ENCODE assay signal across 14 cellular contexts in the genomic region with DNA sequence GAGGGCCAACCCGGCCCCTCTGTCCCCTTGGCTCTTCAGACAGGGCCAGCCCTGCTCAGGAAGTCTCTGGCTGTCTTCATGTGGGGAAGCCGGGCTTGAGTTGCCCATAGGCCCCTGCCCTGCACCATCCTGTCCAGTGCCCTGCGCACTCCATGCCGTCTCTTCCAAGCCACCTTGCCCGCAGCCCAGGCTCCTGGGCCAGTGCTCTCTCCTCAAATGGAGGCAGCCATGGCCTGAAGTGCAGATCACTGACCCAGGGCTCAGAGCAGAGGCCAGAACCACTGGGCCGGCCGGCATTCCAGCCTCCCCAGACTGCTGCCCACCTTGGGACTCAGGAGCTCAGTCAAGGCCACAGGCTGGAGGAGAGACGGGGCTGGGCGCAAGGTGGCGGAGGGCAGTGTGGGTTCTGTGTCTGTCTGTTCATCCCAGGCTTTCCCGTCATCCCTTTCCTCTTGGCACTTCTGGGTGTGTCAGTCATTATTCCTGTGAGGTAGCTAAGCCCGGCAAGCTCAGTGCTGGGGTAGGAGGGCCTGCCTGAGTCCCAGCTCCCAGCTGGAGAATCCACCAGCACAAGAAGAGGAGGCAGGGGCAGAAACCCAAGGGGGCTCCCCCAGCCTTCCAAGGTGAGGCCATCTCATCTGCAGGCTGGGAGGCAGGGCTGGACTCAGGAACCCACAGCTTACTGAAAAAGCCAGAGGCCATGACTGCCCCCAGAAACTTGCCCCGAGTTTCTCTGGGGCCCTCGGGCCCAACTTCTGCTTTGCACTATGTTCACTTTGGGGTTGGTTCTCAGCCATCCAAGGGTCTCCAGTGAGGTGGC.
"Had no signal": no experiment of that assay in that cellular context is flagged by ENCODE, and none has a peak within 500 bp of the region (broad histone marks: within the 10 kb centered on the region; RNA-seq: fewer than 3 reads in every experiment).

No MANE protein-coding gene starts in this region.

- H3K9me3 ChIP-seq: heart left ventricle, testis, transverse colon had no signal

- H3K27me3 ChIP-seq: heart left ventricle, testis, transverse colon had no signal

- H3K4me3 Mint-ChIP-seq: naive thymus-derived CD8-positive, alpha-beta T cell; stimulated activated naive CD8-positive, alpha-beta T cell treated with anti-CD3 and anti-CD28 coated beads, Interleukin-15, Interleukin-2, amounts not matched to agents 100 ng/mL and 50 ng/mL, for 24 hours had no signal

- H3K27ac Mint-ChIP-seq: stimulated activated naive CD8-positive, alpha-beta T cell treated with anti-CD3 and anti-CD28 coated beads, Interleukin-15, Interleukin-2, amounts not matched to agents 100 ng/mL and 50 ng/mL, for 24 hours had no signal

- H3K9me3 Mint-ChIP-seq: naive thymus-derived CD8-positive, alpha-beta T cell; stimulated activated naive CD8-positive, alpha-beta T cell treated with anti-CD3 and anti-CD28 coated beads, Interleukin-15, Interleukin-2, amounts not matched to agents 100 ng/mL and 50 ng/mL, for 24 hours had no signal

- H3K4me1 ChIP-seq: heart left ventricle, testis, transverse colon had no signal

- H3K27ac ChIP-seq: coronary artery, heart left ventricle, testis, transverse colon had no signal

- H3K27me3 Mint-ChIP-seq: naive thymus-derived CD8-positive, alpha-beta T cell; stimulated activated naive CD8-positive, alpha-beta T cell treated with anti-CD3 and anti-CD28 coated beads, Interleukin-15, Interleukin-2, amounts not matched to agents 100 ng/mL and 50 ng/mL, for 24 hours had no signal

- ATAC-seq: heart left ventricle; left lobe of liver; naive thymus-derived CD8-positive, alpha-beta T cell had no signal

- H3K36me3 ChIP-seq: transverse colon had no signal

- H3K4me3 ChIP-seq: coronary artery, heart left ventricle, testis, transverse colon had no signal

- DNase-seq: cerebellar nuclear complex; effector CD8-positive, alpha-beta T cell; heart left ventricle; hippocampal formation; kidney glomerular epithelial cell; mammary epithelial cell; small intestine; stimulated activated CD4-positive, alpha-beta T cell treated with anti-CD3 and anti-CD28 coated beads, Interleukin-2, amount 100 ng/mL, for 48 hours; testis; transverse colon had no signal
